In the genomic region with DNA sequence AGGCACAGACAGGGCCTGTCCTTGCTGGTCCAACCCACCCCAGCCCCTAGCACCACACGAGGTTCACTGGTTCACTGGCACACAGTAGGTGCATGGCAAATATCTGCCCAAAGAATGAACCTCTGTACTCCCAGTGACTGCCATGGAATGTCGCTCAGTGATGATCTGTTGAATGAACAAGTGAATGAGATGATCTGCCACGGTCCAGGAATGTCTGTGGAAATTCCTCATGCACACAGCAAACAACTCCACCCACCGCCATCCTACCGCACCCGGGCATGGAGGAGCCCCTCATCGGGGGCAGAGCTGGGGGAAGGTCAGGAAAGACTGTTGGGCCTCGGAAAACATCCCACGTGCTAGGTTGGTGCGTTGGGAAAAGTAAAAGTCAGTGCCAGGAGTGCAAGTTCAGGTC, we compare ENCODE assay signal across 8 cellular contexts. TPM values are rescaled to one million over a fixed set of nuclear protein-coding genes. Genes with fewer than 3 reads are reported as not detected.
DNase-seq lines count a peak whose midpoint lies in the region; FAIRE-seq and TF ChIP-seq lines count a peak whose summit lies in the region.
"Had no signal": no experiment of that assay in that cellular context is flagged by ENCODE, and none has a peak within 500 bp of the region (broad histone marks: within the 10 kb centered on the region; RNA-seq: fewer than 3 reads in every experiment).

No MANE protein-coding gene starts in this region.

- H3K4me1 ChIP-seq in adipocyte (ENCODE audit: control insufficient read depth, insufficient read depth, low read length) (peaks cover 79% of the 10 kb centered on the region), kidney (ENCODE audit: control insufficient read depth in 1 of 2, insufficient read depth in 1 of 2, low read depth in 1 of 2, low read length in 2 of 2) (peaks cover 23 to 46% of the 10 kb centered on the region in 2 donors), stomach (peaks cover 83 to 94% (median 88%) of the 10 kb centered on the region in 4 donors)

- 15 to 39% (median 26%) methylated on average over 10 of the region's 10 CpGs for WGBS in stomach, 5 donors

- no peak for TF ChIP-seq POLR2A in stomach (IDR thresholded peaks at IDR 0.05)

- H3K4me3 ChIP-seq in adipocyte (ENCODE audit: low read length) (peak overlapping the region; percentile 90), kidney (ENCODE audit: low read length in 2 of 2) (peak overlapping the region; percentile 72 to 81), stomach (peak overlapping the region; percentile 74 to 83 (median 78))

- TF ChIP-seq CTCF in kidney (IDR thresholded peaks at IDR 0.05; ENCODE audit: borderline replicate concordance, extremely low read depth, insufficient read depth), result no peak
- no peak for TF ChIP-seq CTCF in stomach (IDR thresholded peaks at IDR 0.05)

- H3K27ac ChIP-seq in kidney (ENCODE audit: low read depth in 2 of 2, low read length in 2 of 2) (peak overlapping the region in 1 of 2 donors; percentile 84), stomach (peak overlapping the region; percentile 81 to 97 (median 95))

- intact Hi-C loops in kidney (cut with DNase I), result no loop called here
- intact Hi-C loops in stomach (cut with DNase I; ENCODE audit: low total_unique reads), result no loop called here

- H3K9ac ChIP-seq in adipocyte (ENCODE audit: low read length) (peak overlapping the region; percentile 96), kidney (ENCODE audit: low read length in 2 of 2) (peak overlapping the region in 1 of 2 donors; percentile 83)

- H3K36me3 ChIP-seq in adipocyte (ENCODE audit: control insufficient read depth, insufficient read depth, low read length, severe bottlenecking) (no peaks in the 10 kb centered on the region), kidney (ENCODE audit: control insufficient read depth in 1 of 2, insufficient read depth in 2 of 2, low read length in 2 of 2) (no peaks in the 10 kb centered on the region), stomach (no peaks in the 10 kb centered on the region)

- peak; percentile 52 for DNase-seq in HT-29 (ENCODE audit: low spot score)
- DNase-seq in adipocyte (ENCODE audit: low read depth), result peak; percentile 68
- DNase-seq in kidney, result no peak
- DNase-seq in stomach, result no peak
- DNase-seq in GM19239 (ENCODE audit: insufficient read length, low spot score), result no peak
- no peak for DNase-seq in NCI-H1417 treated with DMSO at 0.1 percent for 48 hours (lab: John Stamatoyannopoulos, UW)
- DNase-seq in SIG-M5 (lab: John Stamatoyannopoulos, UW), result no peak

- TF ChIP-seq EP300 in stomach (IDR thresholded peaks at IDR 0.05), result no peak

- FAIRE-seq in kidney (lab: Jason Lieb, UNC) (no peak), GM19239 (lab: Jason Lieb, UNC) (no peak)
- FAIRE-seq: HTR-8/SVneo had no signal

- H3K27me3 ChIP-seq in adipocyte (replicated peaks; ENCODE audit: control insufficient read depth, insufficient read depth, low read length) (no peaks in the 10 kb centered on the region), stomach (no peaks in the 10 kb centered on the region)

- H3K9me3 ChIP-seq in adipocyte (ENCODE audit: control insufficient read depth, low read length), result no peaks in the 10 kb centered on the region
- H3K9me3 ChIP-seq in kidney (ENCODE audit: control insufficient read depth in 1 of 2, low read length in 2 of 2), result no peaks in the 10 kb centered on the region
- H3K9me3 ChIP-seq in stomach, result no peaks in the 10 kb centered on the region

RNA-seq across cellular contexts. Expression of a gene that starts 1.7 kb away (rescaled TPM):
- 163 and 235 TPM in 2 replicates for total RNA-seq in HT-29 (2014; rRNA removed; shearing (Covaris generic))
- total RNA-seq in kidney (510 TPM), stomach (100 to 1,000 TPM in 4 of 5 donors, 10 to 100 TPM in 1; 88.7 to 504 (median 186) TPM)
- polyA plus RNA-seq in kidney (ENCODE audit: insufficient read depth, low read depth, low replicate concordance) (60.4 TPM), stomach (10 to 100 TPM; 21.7 to 98.5 (median 62.1) TPM)

RNA-seq across cellular contexts. Expression of a gene that starts 41.4 kb away (rescaled TPM):
- 0.81 TPM in 1 of 2 replicates, not detected in the other for total RNA-seq in HT-29 (2014; rRNA removed; shearing (Covaris generic))
- total RNA-seq in kidney (not detected), stomach (10 to 100 TPM in 1 of 5 donors, not detected in 4; 84.3 TPM)
- polyA plus RNA-seq in kidney (ENCODE audit: insufficient read depth, low read depth, low replicate concordance) (not detected), stomach (10 to 100 TPM in 2 of 3 donors, 1 to 10 TPM in 1; 6.1 to 37.8 (median 18.6) TPM)

Comparison
In these comparisons a context has a peak if more than half of its experiments do, and no peak if none do; other contexts are left out.
1. DNase-seq: peak in HT-29 (single experiment) and adipocyte (single experiment); none in kidney (single experiment), stomach (single experiment), GM19239 (single experiment), NCI-H1417 treated with DMSO at 0.1 percent for 48 hours (single experiment) and SIG-M5 (single experiment).
2. Peak in every context shown above with its lines, with median percentiles within 50 percentile points of each other: H3K4me3 ChIP-seq.